ENCODE assay signal across 12 cellular contexts in the genomic region with DNA sequence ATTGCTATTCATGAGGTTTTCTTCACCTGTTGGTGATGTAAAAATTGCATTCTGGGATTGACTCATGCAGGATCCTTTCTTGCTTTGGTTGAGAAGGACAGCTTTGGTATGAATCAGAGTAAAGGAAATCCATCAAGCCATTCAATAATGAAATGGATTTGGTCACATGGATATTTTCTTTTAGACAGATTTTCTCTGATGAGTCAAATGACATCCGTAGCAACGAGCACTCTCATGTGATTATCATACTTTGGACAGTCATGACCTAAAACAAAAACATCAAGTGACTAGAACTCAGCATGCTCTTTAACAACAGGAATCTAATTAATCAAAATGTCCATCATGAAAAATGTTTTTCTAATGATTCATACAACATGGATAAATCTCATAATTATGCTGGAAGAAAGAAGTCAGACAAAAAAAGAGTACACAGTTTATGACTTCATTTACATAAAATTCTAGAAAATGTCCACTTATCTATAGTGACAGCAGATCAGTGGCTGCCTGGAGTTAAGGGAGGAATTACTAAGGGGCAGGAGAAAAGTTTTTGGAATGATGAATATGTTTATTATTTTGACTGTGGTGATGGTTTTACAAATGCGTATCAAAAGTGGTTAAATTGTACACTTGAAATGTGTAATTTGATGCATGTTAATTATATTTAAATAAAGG. TPM values are rescaled to one million over a fixed set of nuclear protein-coding genes. Genes with fewer than 3 reads are reported as not detected.
A peak's percentile ranks its signal among the peaks of the same experiment; 100 is the strongest.
DNase-seq lines count a peak whose midpoint lies in the region; ATAC-seq and TF ChIP-seq lines count a peak whose summit lies in the region.
"Had no signal": no experiment of that assay in that cellular context is flagged by ENCODE, and none has a peak within 500 bp of the region (broad histone marks: within the 10 kb centered on the region; RNA-seq: fewer than 3 reads in every experiment).

No MANE protein-coding gene starts in this region.

- H3K4me3 ChIP-seq in fibroblast of pulmonary artery (replicated peaks; ENCODE audit: low read depth, low read length) (no peak overlapping the region), esophagus squamous epithelium (no peak overlapping the region)

- TF ChIP-seq POLR2A in GM18505 (IDR thresholded peaks at IDR 0.05; ENCODE audit: borderline replicate concordance, extremely low read depth, insufficient read depth, insufficient read length) (no peak), esophagus squamous epithelium (IDR thresholded peaks at IDR 0.05) (no peak)

- H3K27ac ChIP-seq in esophagus squamous epithelium = peak overlapping the region in 2 of 4 donors; percentile 45 to 55

- H3K9me3 ChIP-seq in T-helper 17 cell (ENCODE audit: control insufficient read depth, low read length, poor library complexity, severe bottlenecking) (no peaks in the 10 kb centered on the region), esophagus squamous epithelium (no peaks in the 10 kb centered on the region)

- peaks cover 0 to 51% (median 0%) of the 10 kb centered on the region in 3 donors for H3K4me1 ChIP-seq in esophagus squamous epithelium

- no peaks in the 10 kb centered on the region for H3K27me3 ChIP-seq in esophagus squamous epithelium

- no peaks in the 10 kb centered on the region for H3K36me3 ChIP-seq in esophagus squamous epithelium

- peaks cover 25% of the 10 kb centered on the region for H3K36me3 Mint-ChIP-seq in activated T-cell treated with anti-CD3 and anti-CD28 coated beads, Interleukin-2, amount 50 U/mL, for 24 hours (ENCODE audit: low read depth)
- no peaks in the 10 kb centered on the region for H3K36me3 Mint-ChIP-seq in T-helper 17 cell (ENCODE audit: low read depth)

- H3K27ac Mint-ChIP-seq in activated T-cell treated with anti-CD3 and anti-CD28 coated beads, Interleukin-2, amount 50 U/mL, for 24 hours = peak overlapping the region; percentile 90
- peak overlapping the region; percentile 92 for H3K27ac Mint-ChIP-seq in T-helper 17 cell
- H3K27ac Mint-ChIP-seq: nephron had no signal

- no peak for DNase-seq in activated T-cell treated with anti-CD3 and anti-CD28 coated beads, Interleukin-2, amount 50 U/mL, for 24 hours
- DNase-seq in activated T-cell treated with anti-CD3 and anti-CD28 coated beads, Interleukin-2, amount 50 U/mL, for 48 hours = no peak
- DNase-seq in T-helper 17 cell (no peak), fibroblast of pulmonary artery (ENCODE audit: low read depth) (peak; percentile 48), SKM-1 treated with dmso at 0.1 percent for 144 hours (lab: John Stamatoyannopoulos, UW; ENCODE audit: unreplicated experiment) (no peak), esophagus squamous epithelium (lab: John Stamatoyannopoulos, UW) (no peak)
- no peak for DNase-seq in stimulated activated naive CD8-positive, alpha-beta T cell treated with anti-CD3 and anti-CD28 coated beads, Interleukin-15, Interleukin-2, amounts not matched to agents 100 U/mL and 50 U/mL, for 24 hours
- DNase-seq: activated naive CD8-positive, alpha-beta T cell treated with anti-CD3 and anti-CD28 coated beads, Interleukin-2, amount 10 ng/mL, durations not matched to agents 7 days and 5 days; NCI-H510A; stimulated activated CD4-positive, alpha-beta T cell treated with anti-CD3 and anti-CD28 coated beads, Interleukin-4, amount 100 ng/mL, for 4 hours had no signal

- peaks cover 64% of the 10 kb centered on the region for H3K4me1 Mint-ChIP-seq in activated T-cell treated with anti-CD3 and anti-CD28 coated beads, Interleukin-2, amount 50 U/mL, for 24 hours (ENCODE audit: low read depth)
- peaks cover 40% of the 10 kb centered on the region for H3K4me1 Mint-ChIP-seq in T-helper 17 cell

- WGBS in esophagus squamous epithelium, 2 donors = 36 to 41% methylated on average over 3 of the region's 3 CpGs

- H3K4me3 Mint-ChIP-seq in activated T-cell treated with anti-CD3 and anti-CD28 coated beads, Interleukin-2, amount 50 U/mL, for 24 hours = no peak overlapping the region
- peak overlapping the region; percentile 36 for H3K4me3 Mint-ChIP-seq in T-helper 17 cell
- H3K4me3 Mint-ChIP-seq: activated naive CD8-positive, alpha-beta T cell treated with anti-CD3 and anti-CD28 coated beads, Interleukin-2, amount 10 ng/mL, durations not matched to agents 7 days and 5 days; nephron had no signal

- intact Hi-C loops in esophagus squamous epithelium (cut with DNase I) = no loop called here

- H3K27me3 Mint-ChIP-seq in activated T-cell treated with anti-CD3 and anti-CD28 coated beads, Interleukin-2, amount 50 U/mL, for 24 hours = no peaks in the 10 kb centered on the region
- H3K27me3 Mint-ChIP-seq in T-helper 17 cell = no peaks in the 10 kb centered on the region
- H3K27me3 Mint-ChIP-seq: activated naive CD8-positive, alpha-beta T cell treated with anti-CD3 and anti-CD28 coated beads, Interleukin-2, amount 10 ng/mL, durations not matched to agents 7 days and 5 days had no signal

- TF ChIP-seq CTCF in fibroblast of pulmonary artery (IDR thresholded peaks at IDR 0.05; ENCODE audit: low read length, missing control alignments) = no peak
- no peak for TF ChIP-seq CTCF in esophagus squamous epithelium (IDR thresholded peaks at IDR 0.05)

- ATAC-seq in T-helper 17 cell (peak; percentile 21), GM18505 (IDR thresholded peaks at IDR 0.05; ENCODE audit: unreplicated experiment) (no peak)
- ATAC-seq in stimulated activated naive CD8-positive, alpha-beta T cell treated with anti-CD3 and anti-CD28 coated beads, Interleukin-15, Interleukin-2, amounts not matched to agents 100 U/mL and 50 U/mL, for 24 hours = peak; percentile 47

- H3K9me3 Mint-ChIP-seq in activated T-cell treated with anti-CD3 and anti-CD28 coated beads, Interleukin-2, amount 50 U/mL, for 24 hours = no peaks in the 10 kb centered on the region
- H3K9me3 Mint-ChIP-seq: activated naive CD8-positive, alpha-beta T cell treated with anti-CD3 and anti-CD28 coated beads, Interleukin-2, amount 10 ng/mL, durations not matched to agents 7 days and 5 days; nephron had no signal

RNA-seq across cellular contexts. Expression of gene TRAK2, which starts 30.7 kb away (rescaled TPM):
- total RNA-seq in T-helper 17 cell = 10 to 100 TPM; 31.4 to 40.7 TPM
- total RNA-seq in esophagus squamous epithelium = 10 to 100 TPM in 2 of 4 donors, 1 to 10 TPM in 2; 7.9 to 32.8 (median 13.7) TPM

RNA-seq across cellular contexts. Expression of gene STRADB, which starts 31.0 kb away (rescaled TPM):
- 1 to 10 TPM; 6.9 to 8.3 TPM for total RNA-seq in T-helper 17 cell
- 10 to 100 TPM in 3 of 4 donors, 1 to 10 TPM in 1; 4.8 to 18.2 (median 14.6) TPM for total RNA-seq in esophagus squamous epithelium
